In the genomic region with DNA sequence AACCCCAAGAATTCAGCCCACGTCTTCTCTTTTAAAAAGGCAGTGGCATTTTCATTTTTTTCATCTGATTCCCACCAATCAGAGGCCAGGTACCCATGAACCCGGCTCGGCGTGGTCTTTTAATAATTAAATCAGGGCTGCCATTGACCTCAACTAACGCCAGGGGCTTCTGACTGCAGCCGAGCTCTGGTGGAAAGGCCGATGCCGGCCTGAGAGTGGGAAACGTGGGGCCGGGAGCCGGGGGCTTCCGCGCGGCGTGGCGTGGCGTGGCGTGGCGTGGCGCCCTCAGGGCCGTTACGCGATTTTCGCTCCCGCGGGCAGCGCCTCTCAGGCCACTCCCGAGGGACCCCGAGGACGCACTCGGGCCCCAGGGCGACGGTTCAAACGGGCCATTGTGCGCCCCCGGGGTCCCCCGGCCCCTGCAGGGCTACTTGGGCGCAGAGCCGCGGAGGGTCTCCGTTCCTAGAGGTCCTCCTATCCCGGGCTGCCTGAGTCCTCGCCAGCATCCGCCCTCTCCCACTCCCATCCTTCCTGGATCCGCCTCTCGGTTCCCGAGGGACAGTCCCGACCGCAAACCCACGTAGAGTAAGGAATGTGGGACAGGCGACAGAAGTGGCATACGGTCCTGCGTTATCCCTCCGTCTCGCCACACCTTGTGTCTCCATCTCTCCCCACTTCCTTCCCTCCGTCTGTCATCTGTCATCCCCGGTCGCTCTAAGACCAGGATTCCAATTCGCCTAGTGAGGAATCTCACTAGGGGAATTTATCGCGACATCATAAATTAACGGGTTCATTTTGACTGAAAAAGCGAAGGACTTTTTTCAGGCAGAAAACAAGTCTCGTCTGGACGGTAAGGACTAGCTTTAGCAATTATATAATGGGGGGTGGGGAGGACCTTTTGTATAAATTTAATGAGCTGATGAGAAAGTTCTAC, we compare ENCODE assay signal across 1 cellular context.
TF ChIP-seq lines count a peak whose summit lies in the region.

No MANE protein-coding gene starts in this region.

TF ChIP-seq in HepG2, 621 proteins besides CTCF, POLR2A, EP300 and RAD21 (continued from another document and continues in another):
- TF ChIP-seq ZNF143 (CRISPR knock-in tag; IDR thresholded peaks at IDR 0.05) (no peak), DNMT1 (CRISPR knock-in tag; IDR thresholded peaks at IDR 0.05) (peak; percentile 64; the same call in 1 of the 2 replicates), NR3C1 (CRISPR knock-in tag; IDR thresholded peaks at IDR 0.05) (no peak), ZNF138 (CRISPR knock-in tag; IDR thresholded peaks at IDR 0.05; ENCODE audit: low read depth) (no peak), KDM6A (CRISPR knock-in tag; IDR thresholded peaks at IDR 0.05; ENCODE audit: low read depth) (no peak), ZBTB8A (CRISPR knock-in tag; IDR thresholded peaks at IDR 0.05; ENCODE audit: borderline replicate concordance, low read depth) (no peak), ZNF672 (CRISPR knock-in tag; IDR thresholded peaks at IDR 0.05) (no peak), FUBP1 (CRISPR knock-in tag; IDR thresholded peaks at IDR 0.05; ENCODE audit: borderline replicate concordance) (peak; percentile 52; the same call in 1 of the 2 replicates), ZNF839 (CRISPR knock-in tag; IDR thresholded peaks at IDR 0.05; ENCODE audit: borderline replicate concordance) (0 out of 2 replicates have a peak, but pooled peaks have one; percentile 81), HCFC1 (IDR thresholded peaks at IDR 0.05; ENCODE audit: low read depth, low read length) (no peak), U2AF2 (IDR thresholded peaks at IDR 0.05; ENCODE audit: low read depth, low read length) (no peak), ZNF350 (CRISPR knock-in tag; IDR thresholded peaks at IDR 0.05; ENCODE audit: borderline replicate concordance, low read depth) (no peak; the same call in 1 of the 2 replicates), THAP11 (CRISPR knock-in tag; IDR thresholded peaks at IDR 0.05) (no peak), ZC3H4 (CRISPR knock-in tag; IDR thresholded peaks at IDR 0.05; ENCODE audit: borderline replicate concordance) (peak; percentile 72; the same call in 1 of the 2 replicates), NONO (IDR thresholded peaks at IDR 0.05) (no peak), NONO (CRISPR knock-in tag; conservative IDR thresholded peaks at IDR 0.05) (0 out of 2 replicates have a peak, but pooled peaks have one; percentile 62), KLF13 (CRISPR knock-in tag; IDR thresholded peaks at IDR 0.05) (no peak), KDM1A (CRISPR knock-in tag; IDR thresholded peaks at IDR 0.05) (no peak), NCOA2 (CRISPR knock-in tag; IDR thresholded peaks at IDR 0.05) (no peak), ZNF891 (CRISPR knock-in tag; IDR thresholded peaks at IDR 0.05) (peak; percentile 90), ZSCAN29 (CRISPR knock-in tag; conservative IDR thresholded peaks at IDR 0.05) (peak; percentile 48), ZNF883 (CRISPR knock-in tag; IDR thresholded peaks at IDR 0.05; ENCODE audit: not compliant biosample characterization) (peak; percentile 66), IRF2 (CRISPR knock-in tag; IDR thresholded peaks at IDR 0.05) (peak; percentile 25; the same call in 1 of the 2 replicates), HIVEP1 (CRISPR knock-in tag; IDR thresholded peaks at IDR 0.05) (peak; percentile 61), TCF12 (IDR thresholded peaks at IDR 0.05) (no peak), TCF12 (CRISPR knock-in tag; IDR thresholded peaks at IDR 0.05) (no peak), ZNF660 (CRISPR knock-in tag; IDR thresholded peaks at IDR 0.05; ENCODE audit: borderline replicate concordance, low read depth) (no peak), KLF9 (CRISPR knock-in tag; IDR thresholded peaks at IDR 0.05; ENCODE audit: low read depth) (no peak), ZNF512B (CRISPR knock-in tag; IDR thresholded peaks at IDR 0.05; ENCODE audit: borderline replicate concordance) (0 out of 2 replicates have a peak, but pooled peaks have one; percentile 23), RNF219 (CRISPR knock-in tag; IDR thresholded peaks at IDR 0.05) (no peak), ZFYVE20 (CRISPR knock-in tag; IDR thresholded peaks at IDR 0.05; ENCODE audit: borderline replicate concordance, low read depth) (0 out of 2 replicates have a peak, but pooled peaks have one; percentile 73), ZNF546 (CRISPR knock-in tag; conservative IDR thresholded peaks at IDR 0.05) (no peak), GABPA (IDR thresholded peaks at IDR 0.05; ENCODE audit: low read depth, low read length) (no peak), GABPA (CRISPR knock-in tag; IDR thresholded peaks at IDR 0.05; ENCODE audit: low read depth) (0 out of 2 replicates have a peak, but pooled peaks have one; percentile 6), ZNF30 (CRISPR knock-in tag; IDR thresholded peaks at IDR 0.05) (no peak), KDM4B (CRISPR knock-in tag; IDR thresholded peaks at IDR 0.05) (no peak), ZNF720 (CRISPR knock-in tag; IDR thresholded peaks at IDR 0.05) (no peak), MTA3 (CRISPR knock-in tag; IDR thresholded peaks at IDR 0.05) (no peak)
- TF ChIP-seq, protein P1, sequence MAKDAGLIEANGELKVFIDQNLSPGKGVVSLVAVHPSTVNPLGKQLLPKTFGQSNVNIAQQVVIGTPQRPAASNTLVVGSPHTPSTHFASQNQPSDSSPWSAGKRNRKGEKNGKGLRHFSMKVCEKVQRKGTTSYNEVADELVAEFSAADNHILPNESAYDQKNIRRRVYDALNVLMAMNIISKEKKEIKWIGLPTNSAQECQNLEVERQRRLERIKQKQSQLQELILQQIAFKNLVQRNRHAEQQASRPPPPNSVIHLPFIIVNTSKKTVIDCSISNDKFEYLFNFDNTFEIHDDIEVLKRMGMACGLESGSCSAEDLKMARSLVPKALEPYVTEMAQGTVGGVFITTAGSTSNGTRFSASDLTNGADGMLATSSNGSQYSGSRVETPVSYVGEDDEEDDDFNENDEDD (CRISPR knock-in tag; IDR thresholded peaks at IDR 0.05; ENCODE audit: borderline replicate concordance) = no peak
- TF ChIP-seq, protein P2, sequence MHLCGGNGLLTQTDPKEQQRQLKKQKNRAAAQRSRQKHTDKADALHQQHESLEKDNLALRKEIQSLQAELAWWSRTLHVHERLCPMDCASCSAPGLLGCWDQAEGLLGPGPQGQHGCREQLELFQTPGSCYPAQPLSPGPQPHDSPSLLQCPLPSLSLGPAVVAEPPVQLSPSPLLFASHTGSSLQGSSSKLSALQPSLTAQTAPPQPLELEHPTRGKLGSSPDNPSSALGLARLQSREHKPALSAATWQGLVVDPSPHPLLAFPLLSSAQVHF (CRISPR knock-in tag; IDR thresholded peaks at IDR 0.05) = no peak
- TF ChIP-seq, protein P3, sequence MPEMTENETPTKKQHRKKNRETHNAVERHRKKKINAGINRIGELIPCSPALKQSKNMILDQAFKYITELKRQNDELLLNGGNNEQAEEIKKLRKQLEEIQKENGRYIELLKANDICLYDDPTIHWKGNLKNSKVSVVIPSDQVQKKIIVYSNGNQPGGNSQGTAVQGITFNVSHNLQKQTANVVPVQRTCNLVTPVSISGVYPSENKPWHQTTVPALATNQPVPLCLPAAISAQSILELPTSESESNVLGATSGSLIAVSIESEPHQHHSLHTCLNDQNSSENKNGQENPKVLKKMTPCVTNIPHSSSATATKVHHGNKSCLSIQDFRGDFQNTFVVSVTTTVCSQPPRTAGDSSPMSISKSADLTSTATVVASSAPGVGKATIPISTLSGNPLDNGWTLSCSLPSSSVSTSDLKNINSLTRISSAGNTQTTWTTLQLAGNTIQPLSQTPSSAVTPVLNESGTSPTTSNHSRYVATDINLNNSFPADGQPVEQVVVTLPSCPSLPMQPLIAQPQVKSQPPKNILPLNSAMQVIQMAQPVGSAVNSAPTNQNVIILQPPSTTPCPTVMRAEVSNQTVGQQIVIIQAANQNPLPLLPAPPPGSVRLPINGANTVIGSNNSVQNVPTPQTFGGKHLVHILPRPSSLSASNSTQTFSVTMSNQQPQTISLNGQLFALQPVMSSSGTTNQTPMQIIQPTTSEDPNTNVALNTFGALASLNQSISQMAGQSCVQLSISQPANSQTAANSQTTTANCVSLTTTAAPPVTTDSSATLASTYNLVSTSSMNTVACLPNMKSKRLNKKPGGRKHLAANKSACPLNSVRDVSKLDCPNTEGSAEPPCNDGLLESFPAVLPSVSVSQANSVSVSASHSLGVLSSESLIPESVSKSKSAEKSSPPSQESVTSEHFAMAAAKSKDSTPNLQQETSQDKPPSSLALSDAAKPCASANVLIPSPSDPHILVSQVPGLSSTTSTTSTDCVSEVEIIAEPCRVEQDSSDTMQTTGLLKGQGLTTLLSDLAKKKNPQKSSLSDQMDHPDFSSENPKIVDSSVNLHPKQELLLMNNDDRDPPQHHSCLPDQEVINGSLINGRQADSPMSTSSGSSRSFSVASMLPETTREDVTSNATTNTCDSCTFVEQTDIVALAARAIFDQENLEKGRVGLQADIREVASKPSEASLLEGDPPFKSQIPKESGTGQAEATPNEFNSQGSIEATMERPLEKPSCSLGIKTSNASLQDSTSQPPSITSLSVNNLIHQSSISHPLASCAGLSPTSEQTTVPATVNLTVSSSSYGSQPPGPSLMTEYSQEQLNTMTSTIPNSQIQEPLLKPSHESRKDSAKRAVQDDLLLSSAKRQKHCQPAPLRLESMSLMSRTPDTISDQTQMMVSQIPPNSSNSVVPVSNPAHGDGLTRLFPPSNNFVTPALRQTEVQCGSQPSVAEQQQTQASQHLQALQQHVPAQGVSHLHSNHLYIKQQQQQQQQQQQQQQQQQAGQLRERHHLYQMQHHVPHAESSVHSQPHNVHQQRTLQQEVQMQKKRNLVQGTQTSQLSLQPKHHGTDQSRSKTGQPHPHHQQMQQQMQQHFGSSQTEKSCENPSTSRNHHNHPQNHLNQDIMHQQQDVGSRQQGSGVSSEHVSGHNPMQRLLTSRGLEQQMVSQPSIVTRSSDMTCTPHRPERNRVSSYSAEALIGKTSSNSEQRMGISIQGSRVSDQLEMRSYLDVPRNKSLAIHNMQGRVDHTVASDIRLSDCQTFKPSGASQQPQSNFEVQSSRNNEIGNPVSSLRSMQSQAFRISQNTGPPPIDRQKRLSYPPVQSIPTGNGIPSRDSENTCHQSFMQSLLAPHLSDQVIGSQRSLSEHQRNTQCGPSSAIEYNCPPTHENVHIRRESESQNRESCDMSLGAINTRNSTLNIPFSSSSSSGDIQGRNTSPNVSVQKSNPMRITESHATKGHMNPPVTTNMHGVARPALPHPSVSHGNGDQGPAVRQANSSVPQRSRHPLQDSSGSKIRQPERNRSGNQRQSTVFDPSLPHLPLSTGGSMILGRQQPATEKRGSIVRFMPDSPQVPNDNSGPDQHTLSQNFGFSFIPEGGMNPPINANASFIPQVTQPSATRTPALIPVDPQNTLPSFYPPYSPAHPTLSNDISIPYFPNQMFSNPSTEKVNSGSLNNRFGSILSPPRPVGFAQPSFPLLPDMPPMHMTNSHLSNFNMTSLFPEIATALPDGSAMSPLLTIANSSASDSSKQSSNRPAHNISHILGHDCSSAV (CRISPR knock-in tag; IDR thresholded peaks at IDR 0.05; ENCODE audit: borderline replicate concordance) = no peak
